21 cellular contexts compared by ENCODE assay signal in genomic region chr5:96795626-96796025, GRCh38.
"Had no signal": no experiment of that assay in that cellular context is flagged by ENCODE, and none has a peak within 500 bp of the region (broad histone marks: within the 10 kb centered on the region; RNA-seq: fewer than 3 reads in every experiment).

No MANE protein-coding gene starts in this region.

- H3K27ac Mint-ChIP-seq: memory B cell, nephron, type B pancreatic cell had no signal

- DNase-seq: activated CD4-positive, alpha-beta T cell treated with anti-CD3 and anti-CD28 coated beads, Interleukin-2, amount 50 U/mL, for 4 hours; activated CD8-positive, alpha-beta memory T cell treated with anti-CD3 and anti-CD28 coated beads, Interleukin-2, amount 10 ng/mL, durations not matched to agents 7 days and 5 days; activated gamma-delta T cell treated with Interleukin-2 at 50 U/mL for 16 hours; activated T-cell treated with anti-CD3 and anti-CD28 coated beads, Interleukin-2, amount 50 U/mL, for 48 hours; amniotic stem cell; caudate nucleus; foreskin fibroblast; glutamatergic neuron; hypothalamus; kidney glomerular epithelial cell; left ventricle myocardium superior; mucosa of descending colon; occipital lobe; stimulated activated CD4-positive, alpha-beta T cell treated with anti-CD3 and anti-CD28 coated beads, Interleukin-2, amount 100 ng/mL, for 48 hours; stimulated activated naive CD4-positive, alpha-beta T cell had no signal

- ATAC-seq: left ventricle myocardium superior, mucosa of descending colon had no signal

- H3K9me3 ChIP-seq: mucosa of descending colon, right atrium auricular region, SJSA1 had no signal

- H3K27me3 Mint-ChIP-seq: activated CD8-positive, alpha-beta memory T cell treated with anti-CD3 and anti-CD28 coated beads, Interleukin-2, amount 10 ng/mL, durations not matched to agents 7 days and 5 days; memory B cell; type B pancreatic cell had no signal

- H3K9me3 Mint-ChIP-seq: memory B cell, type B pancreatic cell had no signal

- H3K4me1 Mint-ChIP-seq: nephron had no signal

- H3K27me3 ChIP-seq: right atrium auricular region, SJSA1 had no signal

- H3K4me3 Mint-ChIP-seq: activated CD8-positive, alpha-beta memory T cell treated with anti-CD3 and anti-CD28 coated beads, Interleukin-2, amount 10 ng/mL, durations not matched to agents 7 days and 5 days; memory B cell; nephron; type B pancreatic cell had no signal

- H3K27ac ChIP-seq: coronary artery, right atrium auricular region, SJSA1 had no signal
